In genomic region chr5:65103674-65104035, GRCh38 we compare ENCODE assay signal across 8 cellular contexts.
DNase-seq lines count a peak whose midpoint lies in the region; ATAC-seq lines count a peak whose summit lies in the region.

No MANE protein-coding gene starts in this region.

- no peaks in the 10 kb centered on the region for H3K36me3 Mint-ChIP-seq in activated CD4-positive, alpha-beta T cell treated with anti-CD3 and anti-CD28 coated beads, Interleukin-2, amount 10 ng/mL, durations not matched to agents 7 days and 5 days (ENCODE audit: low read depth)
- no peaks in the 10 kb centered on the region for H3K36me3 Mint-ChIP-seq in stimulated activated effector memory CD8-positive, alpha-beta T cell treated with anti-CD3 and anti-CD28 coated beads, Interleukin-12 subunit alpha, Interleukin-12 subunit beta, amount 100 ng/mL, for 72 hours

- H3K4me1 ChIP-seq in right cardiac atrium (ENCODE audit: control insufficient read depth, insufficient read depth, low read length): peaks cover 2% of the 10 kb centered on the region

- H3K27me3 Mint-ChIP-seq in activated CD4-positive, alpha-beta T cell treated with anti-CD3 and anti-CD28 coated beads, Interleukin-2, amount 10 ng/mL, durations not matched to agents 7 days and 5 days: peaks cover 5% of the 10 kb centered on the region

- no peak overlapping the region for H3K27ac ChIP-seq in right cardiac atrium (ENCODE audit: low read length)

- POLR2A ChIA-PET in activated CD4-positive, alpha-beta T cell treated with anti-CD3 and anti-CD28 coated beads, Interleukin-2, amount 10 ng/mL, durations not matched to agents 7 days and 5 days (lab: Charles Lee): no interaction called here

- DNase-seq in NCI-H524 (lab: John Stamatoyannopoulos, UW) (peak; percentile 28 to 31), NCI-H524 treated with DMSO at 0.1 percent for 48 hours (lab: John Stamatoyannopoulos, UW) (no peak), right cardiac atrium (peak in 1 of 3 donors; percentile 18), NCI-H1092 (lab: John Stamatoyannopoulos, UW) (no peak)
- DNase-seq in activated CD4-positive, alpha-beta T cell treated with anti-CD3 and anti-CD28 coated beads, Interleukin-2, amount 10 ng/mL, durations not matched to agents 7 days and 5 days: no peak
- DNase-seq in stimulated activated effector memory CD8-positive, alpha-beta T cell treated with anti-CD3 and anti-CD28 coated beads, Interleukin-12 subunit alpha, Interleukin-12 subunit beta, amount 100 ng/mL, for 72 hours (ENCODE audit: low spot score in 2 of 2): no peak

- intact Hi-C loops in right cardiac atrium (cut with DNase I): loop anchor here (2.0 to 10.0 kb wide), 6 partner anchors 69 to 381 kb away; partner anchors contain the start of gene ADAMTS6 (in 3 of the 4)

- H3K4me1 Mint-ChIP-seq in activated CD4-positive, alpha-beta T cell treated with anti-CD3 and anti-CD28 coated beads, Interleukin-2, amount 10 ng/mL, durations not matched to agents 7 days and 5 days: peaks cover 39% of the 10 kb centered on the region
- peaks cover 38% of the 10 kb centered on the region for H3K4me1 Mint-ChIP-seq in stimulated activated effector memory CD8-positive, alpha-beta T cell treated with anti-CD3 and anti-CD28 coated beads, Interleukin-12 subunit alpha, Interleukin-12 subunit beta, amount 100 ng/mL, for 72 hours

- WGBS in right cardiac atrium: 84% methylated on average over 9 of the region's 9 CpGs

- CTCF ChIA-PET in activated CD4-positive, alpha-beta T cell treated with anti-CD3 and anti-CD28 coated beads, Interleukin-2, amount 10 ng/mL, durations not matched to agents 7 days and 5 days (lab: Charles Lee): interaction anchor here (0.6 to 2.3 kb wide), 5 partner anchors 11 to 379 kb away, joined by 3 to 8 read pairs (median 4); no protein-coding TSS in a partner anchor

- H3K9me3 Mint-ChIP-seq in activated CD4-positive, alpha-beta T cell treated with anti-CD3 and anti-CD28 coated beads, Interleukin-2, amount 10 ng/mL, durations not matched to agents 7 days and 5 days: no peaks in the 10 kb centered on the region
- H3K9me3 Mint-ChIP-seq in stimulated activated effector memory CD8-positive, alpha-beta T cell treated with anti-CD3 and anti-CD28 coated beads, Interleukin-12 subunit alpha, Interleukin-12 subunit beta, amount 100 ng/mL, for 72 hours: no peaks in the 10 kb centered on the region

- no peak for ATAC-seq in right cardiac atrium
- ATAC-seq in stimulated activated effector memory CD8-positive, alpha-beta T cell treated with anti-CD3 and anti-CD28 coated beads, Interleukin-12 subunit alpha, Interleukin-12 subunit beta, amount 100 ng/mL, for 72 hours: no peak
- ATAC-seq in HG02610 (IDR thresholded peaks at IDR 0.05; ENCODE audit: unreplicated experiment): no peak
- ATAC-seq in HG02852 (IDR thresholded peaks at IDR 0.05; ENCODE audit: unreplicated experiment): no peak

- H3K4me3 Mint-ChIP-seq in activated CD4-positive, alpha-beta T cell treated with anti-CD3 and anti-CD28 coated beads, Interleukin-2, amount 10 ng/mL, durations not matched to agents 7 days and 5 days: peak overlapping the region; percentile 64
- H3K4me3 Mint-ChIP-seq in stimulated activated effector memory CD8-positive, alpha-beta T cell treated with anti-CD3 and anti-CD28 coated beads, Interleukin-12 subunit alpha, Interleukin-12 subunit beta, amount 100 ng/mL, for 72 hours: peak overlapping the region; percentile 69

- peak overlapping the region; percentile 43 for H3K27ac Mint-ChIP-seq in activated CD4-positive, alpha-beta T cell treated with anti-CD3 and anti-CD28 coated beads, Interleukin-2, amount 10 ng/mL, durations not matched to agents 7 days and 5 days
- peak overlapping the region; percentile 92 for H3K27ac Mint-ChIP-seq in stimulated activated effector memory CD8-positive, alpha-beta T cell treated with anti-CD3 and anti-CD28 coated beads, Interleukin-12 subunit alpha, Interleukin-12 subunit beta, amount 100 ng/mL, for 72 hours

- H3K27me3 ChIP-seq in right cardiac atrium (ENCODE audit: control insufficient read depth, insufficient read depth): no peaks in the 10 kb centered on the region

- H3K9me3 ChIP-seq in right cardiac atrium (ENCODE audit: control insufficient read depth, low read length): no peaks in the 10 kb centered on the region

- H3K4me3 ChIP-seq in right cardiac atrium (ENCODE audit: low read length): peak overlapping the region; percentile 79

Comparison
In these comparisons a context has a peak if more than half of its experiments do, and no peak if none do; other contexts are left out.
1. DNase-seq: peak in NCI-H524 (2 of 2); none in NCI-H524 treated with DMSO at 0.1 percent for 48 hours (single experiment), activated CD4-positive, alpha-beta T cell treated with anti-CD3 and anti-CD28 coated beads, Interleukin-2, amount 10 ng/mL, durations not matched to agents 7 days and 5 days (single experiment), stimulated activated effector memory CD8-positive, alpha-beta T cell treated with anti-CD3 and anti-CD28 coated beads, Interleukin-12 subunit alpha, Interleukin-12 subunit beta, amount 100 ng/mL, for 72 hours (0 of 2) and NCI-H1092 (single experiment).